Comparison of ENCODE assay signal across 18 cellular contexts in genomic region chr9:82799300-82799699, GRCh38.
DNase-seq lines count a peak whose midpoint lies in the region; ATAC-seq, FAIRE-seq and TF ChIP-seq lines count a peak whose summit lies in the region.
"Had no signal": no experiment of that assay in that cellular context is flagged by ENCODE, and none has a peak within 500 bp of the region (broad histone marks: within the 10 kb centered on the region; RNA-seq: fewer than 3 reads in every experiment).

No MANE protein-coding gene starts in this region.

- TF ChIP-seq CTCF in H1 (IDR thresholded peaks at IDR 0.05; ENCODE audit: control extremely low read depth in 1 of 3, insufficient read depth in 1 of 3, low read depth in 1 of 3, low read length in 3 of 3) = peak in 1 of 3 experiments; percentile 16; a peak in 1 of 4 replicates
- no peak for TF ChIP-seq CTCF in GM13976 (IDR thresholded peaks at IDR 0.05; ENCODE audit: borderline replicate concordance, control extremely low read depth, extremely low read depth, insufficient read depth, missing control alignments)

- H3K79me1 ChIP-seq in H1 (ENCODE audit: low read depth, low read length) = no peaks in the 10 kb centered on the region
- H3K79me1 ChIP-seq in mesenchymal stem cell (replicated peaks; ENCODE audit: low read length, poor library complexity, severe bottlenecking) = no peaks in the 10 kb centered on the region

- FAIRE-seq in H1 (lab: Jason Lieb, UNC) = no peak
- FAIRE-seq: A549 had no signal

- H3K9me3 ChIP-seq in H1 (ENCODE audit: insufficient read depth in 2 of 2, low read depth in 1 of 2, low read length in 1 of 2) (no peaks in the 10 kb centered on the region), mesenchymal stem cell (ENCODE audit: control insufficient read depth, low read length) (peaks cover 3% of the 10 kb centered on the region)
- H3K9me3 ChIP-seq: A549 had no signal

- H2BK5ac ChIP-seq in H1 (ENCODE audit: low read depth, low read length) (no peak overlapping the region), mesenchymal stem cell (ENCODE audit: low read depth, low read length, poor library complexity, severe bottlenecking) (no peak overlapping the region)

- ATAC-seq in HG03280 (IDR thresholded peaks at IDR 0.05; ENCODE audit: unreplicated experiment) = no peak
- ATAC-seq: A549, GM23338 had no signal

- no peak for TF ChIP-seq POLR2A in H1 (IDR thresholded peaks at IDR 0.05; ENCODE audit: control extremely low read depth in 1 of 2, low read depth in 2 of 2, low read length in 2 of 2)

- H4K8ac ChIP-seq in H1 (ENCODE audit: extremely low read depth, insufficient read depth, low read length) (no peak overlapping the region), mesenchymal stem cell (ENCODE audit: low read length) (no peak overlapping the region)

- H2BK15ac ChIP-seq in H1 (ENCODE audit: low read length) (no peak overlapping the region), mesenchymal stem cell (ENCODE audit: low read depth, poor library complexity, severe bottlenecking) (no peak overlapping the region)

- H2BK12ac ChIP-seq in H1 (ENCODE audit: low read depth, low read length) (no peak overlapping the region), mesenchymal stem cell (ENCODE audit: low read length in 2 of 2) (no peak overlapping the region)

- H2BK120ac ChIP-seq in H1 (replicated peaks; ENCODE audit: low read depth, low read length) (no peak overlapping the region), mesenchymal stem cell (ENCODE audit: low read depth, low read length) (no peak overlapping the region)

- H3K23ac ChIP-seq in H1 (ENCODE audit: insufficient read length) (no peak overlapping the region), mesenchymal stem cell (ENCODE audit: low read length in 2 of 2) (no peak overlapping the region)

- TF ChIP-seq EP300 in H1 (IDR thresholded peaks at IDR 0.05; ENCODE audit: borderline replicate concordance in 1 of 2, low read depth in 2 of 2, low read length in 2 of 2) = no peak

- H3K9ac ChIP-seq in H1 (replicated peaks in 1 of 4; ENCODE audit: extremely low read depth in 1 of 4, low read depth in 3 of 4, low read length in 3 of 4) (no peak overlapping the region), mesenchymal stem cell (ENCODE audit: low read length) (no peak overlapping the region)

- H3K27ac ChIP-seq in H1 (ENCODE audit: low read depth, low read length) (no peak overlapping the region), mesenchymal stem cell (ENCODE audit: low read length, poor library complexity, severe bottlenecking) (no peak overlapping the region)
- H3K27ac ChIP-seq: A549 had no signal

- no peak overlapping the region for H3K18ac ChIP-seq in H1 (ENCODE audit: extremely low read depth, low read length)
- no peak overlapping the region for H3K18ac ChIP-seq in mesenchymal stem cell (ENCODE audit: low read depth in 1 of 2, low read length in 2 of 2)

- no peak overlapping the region for H3K56ac ChIP-seq in H1 (replicated peaks; ENCODE audit: insufficient read length, low read depth, low read length)

- H3K23me2 ChIP-seq in H1 (ENCODE audit: low read depth, low read length) = no peaks in the 10 kb centered on the region

- H3K4ac ChIP-seq in H1 (replicated peaks; ENCODE audit: insufficient read length, low read depth, low read length) = no peak overlapping the region
- H3K4ac ChIP-seq in mesenchymal stem cell (ENCODE audit: low read depth in 1 of 2, low read length in 2 of 2) = no peak overlapping the region

- no peak overlapping the region for H4K91ac ChIP-seq in H1 (replicated peaks; ENCODE audit: insufficient read length, low read length)
- H4K91ac ChIP-seq in mesenchymal stem cell (ENCODE audit: low read length) = no peak overlapping the region

- H3K27me3 ChIP-seq in H1 (replicated peaks in 1 of 4; ENCODE audit: control insufficient read depth in 3 of 4, extremely low read depth in 1 of 4, insufficient read depth in 3 of 4, low read length in 3 of 4) (no peaks in the 10 kb centered on the region), mesenchymal stem cell (ENCODE audit: control insufficient read depth in 1 of 2, insufficient read depth in 1 of 2, low read length in 2 of 2) (no peaks in the 10 kb centered on the region)

- H2AK5ac ChIP-seq in H1 (ENCODE audit: low read depth, low read length) = no peak overlapping the region
- H2AK5ac ChIP-seq in mesenchymal stem cell (ENCODE audit: low read length, severe bottlenecking) = no peak overlapping the region

- H4K20me1 ChIP-seq in H1 (replicated peaks in 1 of 2; ENCODE audit: control insufficient read depth in 1 of 2, insufficient read depth in 2 of 2, low read length in 2 of 2) = no peaks in the 10 kb centered on the region

- no peak overlapping the region for H2AFZ ChIP-seq in H1 (ENCODE audit: low read length)
- no peak overlapping the region for H2AFZ ChIP-seq in mesenchymal stem cell (ENCODE audit: low read depth, low read length)
- H2AFZ ChIP-seq: GM23338 had no signal

- WGBS in H1 (ENCODE audit: extremely low coverage in 1 of 2, insufficient coverage in 1 of 2, insufficient read length in 1 of 2, insufficient replicate concordance in 2 of 2, low coverage in 1 of 2, low lambda C conversion rate in 2 of 2, missing lambda C conversion rate in 1 of 2), 2 experiments = 94% methylated on average over 4 of the region's 4 CpGs; no CpG with 5 or more reads in 1 of the 2 experiments
- 8% methylated on average over 1 of the region's 4 CpGs for WGBS in mesenchymal stem cell

- no peak overlapping the region for H3K4me2 ChIP-seq in H1 (ENCODE audit: insufficient read depth in 1 of 2, low read depth in 2 of 2, low read length in 2 of 2)
- H3K4me2 ChIP-seq in mesenchymal stem cell (ENCODE audit: low read length, poor library complexity, severe bottlenecking) = no peak overlapping the region
- H3K4me2 ChIP-seq: A549, GM23338 had no signal

- no peaks in the 10 kb centered on the region for H3K4me1 ChIP-seq in H1 (replicated peaks in 1 of 4; ENCODE audit: control insufficient read depth in 3 of 4, insufficient read depth in 4 of 4, low read length in 3 of 4)
- no peaks in the 10 kb centered on the region for H3K4me1 ChIP-seq in mesenchymal stem cell (ENCODE audit: control insufficient read depth, insufficient read depth, low read depth, low read length)
- H3K4me1 ChIP-seq: A549 had no signal

- CTCF ChIA-PET in H1 (lab: Charles Lee; ENCODE audit: partially characterized antibody) = no interaction called here

- no peak overlapping the region for H2BK20ac ChIP-seq in H1 (ENCODE audit: low read length)

- H3K14ac ChIP-seq in H1 (ENCODE audit: insufficient read length) (no peak overlapping the region), mesenchymal stem cell (ENCODE audit: low read length in 2 of 2) (no peak overlapping the region)

- H3K4me3 ChIP-seq in H1 (ENCODE audit: extremely low read depth in 1 of 4, insufficient read depth in 2 of 4, low read depth in 3 of 4, low read length in 4 of 4) (no peak overlapping the region), mesenchymal stem cell (ENCODE audit: insufficient read depth in 1 of 2, low read depth in 1 of 2, low read length in 2 of 2) (no peak overlapping the region)
- H3K4me3 ChIP-seq: A549, GM23338 had no signal

- H3K36me3 ChIP-seq in H1 (ENCODE audit: control insufficient read depth in 2 of 4, insufficient read depth in 4 of 4, low read length in 3 of 4) = peaks cover 0 to 2% (median 0%) of the 10 kb centered on the region in 4 experiments; a peak in 1 of 8 replicates
- H3K36me3 ChIP-seq in mesenchymal stem cell (ENCODE audit: control insufficient read depth in 1 of 2, insufficient read depth in 2 of 2, low read depth in 1 of 2, low read length in 2 of 2) = no peaks in the 10 kb centered on the region

- DNase-seq in ELR (ENCODE audit: low read depth) (peak; percentile 6), M059J (ENCODE audit: low read depth) (peak; percentile 39), H1 (ENCODE audit: low read depth in 1 of 2, low spot score in 2 of 2) (no peak), mesenchymal stem cell (peak; percentile 76), GM13976 (ENCODE audit: low spot score) (no peak)
- DNase-seq in stimulated activated CD4-positive, alpha-beta T cell treated with anti-CD3 and anti-CD28 coated beads, Interleukin-4, amount 100 ng/mL, for 4 hours = no peak
- DNase-seq: HCEC 1CT, KBM-7, MM.1S, NCI-H1694, NCI-H2029 treated with DMSO at 0.1 percent for 48 hours, NCI-H526 treated with DMSO at 0.1 percent for 48 hours, Right ventricle myocardium superior, RPMI8226, T-helper 1 cell had no signal

- in situ Hi-C loops in GM13976 (cut with MboI; ENCODE audit: low sequenced_read_pairs, unreplicated experiment) = no loop called here

- TF ChIP-seq RAD21 in H1 (IDR thresholded peaks at IDR 0.05 in 1 of 2, conservative IDR thresholded peaks at IDR 0.05 in 1 of 2; ENCODE audit: low read depth in 2 of 2, low read length in 2 of 2) = no peak

- POLR2A ChIA-PET in H1 (lab: Charles Lee; ENCODE audit: partially characterized antibody) = no interaction called here

- H3K79me2 ChIP-seq in H1 (ENCODE audit: control insufficient read depth in 1 of 2, insufficient read depth in 2 of 2, low read length in 2 of 2) = no peaks in the 10 kb centered on the region

- no peak overlapping the region for H4K5ac ChIP-seq in H1 (ENCODE audit: insufficient read length, low read depth, low read length)

TF ChIP-seq in H1, 55 proteins besides CTCF, POLR2A, EP300 and RAD21:
- no peak for TF ChIP-seq TBP (IDR thresholded peaks at IDR 0.05; ENCODE audit: low read depth, low read length)
- TF ChIP-seq SP2 (IDR thresholded peaks at IDR 0.05; ENCODE audit: low read length) = peak; percentile 26; the same call in 1 of the 2 replicates

Comparison
In these comparisons a context has a peak if more than half of its experiments do, and no peak if none do; other contexts are left out.
1. DNase-seq: peak in ELR (single experiment), M059J (single experiment) and mesenchymal stem cell (single experiment); none in H1 (0 of 2), stimulated activated CD4-positive, alpha-beta T cell treated with anti-CD3 and anti-CD28 coated beads, Interleukin-4, amount 100 ng/mL, for 4 hours (0 of 2) and GM13976 (single experiment).